Comparison of ENCODE assay signal across 8 cellular contexts in genomic region chr17:51435641-51436091, GRCh38.
DNase-seq lines count a peak whose midpoint lies in the region; ATAC-seq, FAIRE-seq and TF ChIP-seq lines count a peak whose summit lies in the region.

No MANE protein-coding gene starts in this region.

- ATAC-seq in WTC11 (peak; percentile 97), HG03025 (IDR thresholded peaks at IDR 0.05; ENCODE audit: low FRiP score, unreplicated experiment) (no peak), HG03135 (IDR thresholded peaks at IDR 0.05; ENCODE audit: unreplicated experiment) (no peak)

- CTCF ChIA-PET in WTC11 (lab: Charles Lee), result interaction anchor here (0.6 to 2.2 kb wide), 35 partner anchors 9 to 329 kb away, joined by 3 to 28 read pairs (median 4); no protein-coding TSS in a partner anchor

- H3K27me3 Mint-ChIP-seq in WTC11 (ENCODE audit: low read depth), result no peaks in the 10 kb centered on the region

- H3K27ac Mint-ChIP-seq in WTC11, result no peak overlapping the region

- H3K4me1 Mint-ChIP-seq in WTC11, result peaks cover 15% of the 10 kb centered on the region

- POLR2A ChIA-PET in WTC11 (lab: Charles Lee), result no interaction called here

- FAIRE-seq in GM18507 (lab: Jason Lieb, UNC), result peak; percentile 61

- peak; percentile 38; the same call in 1 of the 2 replicates for TF ChIP-seq CTCF in WTC11 (IDR thresholded peaks at IDR 0.05)

- H3K36me3 Mint-ChIP-seq in WTC11, result peaks cover 4% of the 10 kb centered on the region; the same call in 1 of the 2 replicates

- DNase-seq in AG20443 (ENCODE audit: low spot score) (peak; percentile 14), GM18507 (ENCODE audit: extremely low spot score, insufficient read length, low read depth) (no peak), NCI-H2029 (lab: John Stamatoyannopoulos, UW) (peak; percentile 69), WTC11 (ENCODE audit: low spot score) (peak; percentile 79), fibroblast of the conjunctiva (ENCODE audit: low read depth) (peak; percentile 4)
- DNase-seq in stimulated activated CD4-positive, alpha-beta T cell treated with anti-CD3 and anti-CD28 coated beads, Interleukin-15, amount 100 ng/mL, for 24 hours, result peak; percentile 61

- H3K4me3 Mint-ChIP-seq in WTC11, result no peak overlapping the region

- H3K9me3 Mint-ChIP-seq in WTC11, result peaks cover 22% of the 10 kb centered on the region

TF ChIP-seq in WTC11, 78 proteins besides CTCF, POLR2A, EP300 and RAD21:
- TF ChIP-seq AFF4 (CRISPR knock-in tag; IDR thresholded peaks at IDR 0.05; ENCODE audit: borderline replicate concordance) (no peak), GABPB1 (CRISPR knock-in tag; IDR thresholded peaks at IDR 0.05) (0 out of 2 replicates have a peak, but pooled peaks have one; percentile 9)
